In the genomic region with DNA sequence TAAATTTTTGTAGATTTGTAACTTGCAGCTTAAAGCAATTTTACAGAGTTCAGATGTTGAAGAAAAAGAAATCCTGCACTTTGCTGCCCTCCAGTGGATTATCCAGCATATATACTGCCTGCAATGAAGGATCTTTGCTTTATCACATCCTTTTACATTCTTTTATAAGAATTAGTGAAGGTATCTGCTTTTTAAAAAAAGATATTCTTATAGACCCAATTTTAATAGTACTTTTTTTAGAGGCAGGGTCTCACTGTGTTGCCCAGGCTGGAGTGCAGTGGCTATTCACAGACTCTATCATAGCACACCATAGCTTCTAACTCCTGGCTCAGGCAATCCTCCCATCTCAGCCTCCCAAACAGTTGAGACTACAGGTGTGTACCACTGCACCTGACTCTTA, we compare ENCODE assay signal across 8 cellular contexts.
DNase-seq lines count a peak whose midpoint lies in the region; ATAC-seq and FAIRE-seq lines count a peak whose summit lies in the region.

No MANE protein-coding gene starts in this region.

- peak; percentile 18 for DNase-seq in activated CD8-positive, alpha-beta memory T cell treated with anti-CD3 and anti-CD28 coated beads, Interleukin-2, amount 50 U/mL, for 4 hours
- DNase-seq in activated CD8-positive, alpha-beta memory T cell treated with anti-CD3 and anti-CD28 coated beads, Interleukin-2, amount 50 U/mL, for 48 hours: no peak
- peak; percentile 13 for DNase-seq in H4 (ENCODE audit: low spot score)
- peak; percentile 6 for DNase-seq in NCI-H345 (lab: John Stamatoyannopoulos, UW)
- peak; percentile 58 for DNase-seq in astrocyte of the hippocampus (ENCODE audit: low read depth, low spot score)
- DNase-seq in left colon: peak in 1 of 2 donors; percentile 38
- peak; percentile 25 for DNase-seq in urothelium cell line (ENCODE audit: low spot score)
- no peak for DNase-seq in stimulated activated naive CD4-positive, alpha-beta T cell treated with Interleukin-2 at 50 U/mL for 16 hours (lab: John Stamatoyannopoulos, UW)

- peak; percentile 78 for ATAC-seq in left colon

- intact Hi-C loops in left colon (cut with DNase I, micrococcal nuclease): no loop called here

- no peak for FAIRE-seq in urothelium cell line (lab: Jason Lieb, UNC)

Comparison
In these comparisons a context has a peak if more than half of its experiments do, and no peak if none do; other contexts are left out.
1. DNase-seq: peak in activated CD8-positive, alpha-beta memory T cell treated with anti-CD3 and anti-CD28 coated beads, Interleukin-2, amount 50 U/mL, for 4 hours (single experiment), H4 (single experiment), NCI-H345 (single experiment), astrocyte of the hippocampus (single experiment) and urothelium cell line (single experiment); none in activated CD8-positive, alpha-beta memory T cell treated with anti-CD3 and anti-CD28 coated beads, Interleukin-2, amount 50 U/mL, for 48 hours (single experiment) and stimulated activated naive CD4-positive, alpha-beta T cell treated with Interleukin-2 at 50 U/mL for 16 hours (single experiment).